ENCODE assay signal across 9 cellular contexts in genomic region chr4:159946983-159947645, GRCh38.
A peak's percentile ranks its signal among the peaks of the same experiment; 100 is the strongest.
DNase-seq lines count a peak whose midpoint lies in the region; ATAC-seq and TF ChIP-seq lines count a peak whose summit lies in the region.
"Had no signal": no experiment of that assay in that cellular context is flagged by ENCODE, and none has a peak within 500 bp of the region (broad histone marks: within the 10 kb centered on the region; RNA-seq: fewer than 3 reads in every experiment).

No MANE protein-coding gene starts in this region.

- TF ChIP-seq EP300 in gastroesophageal sphincter (IDR thresholded peaks at IDR 0.05) (no peak), stomach (IDR thresholded peaks at IDR 0.05) (no peak)

- no peak overlapping the region for H3K27ac ChIP-seq in gastroesophageal sphincter
- no peak overlapping the region for H3K27ac ChIP-seq in stomach
- H3K27ac ChIP-seq: parathyroid adenoma had no signal

- CTCF ChIA-PET in Calu3 (lab: Charles Lee): no interaction called here
- CTCF ChIA-PET in activated CD4-positive, alpha-beta memory T cell treated with anti-CD3 and anti-CD28 coated beads for 36 hours (lab: Charles Lee): interaction anchor here (0.6 to 1.7 kb wide), 2 partner anchors 10 to 100 kb away, joined by 3 to 6 read pairs; no protein-coding TSS in a partner anchor

- H3K27me3 Mint-ChIP-seq in Calu3 (ENCODE audit: unreplicated experiment): no peaks in the 10 kb centered on the region
- H3K27me3 Mint-ChIP-seq in activated CD4-positive, alpha-beta memory T cell treated with anti-CD3 and anti-CD28 coated beads for 36 hours: no peaks in the 10 kb centered on the region
- H3K27me3 Mint-ChIP-seq in activated T-helper 17 cell treated with anti-CD3 and anti-CD28 coated beads, Interleukin-2, amount 50 U/mL, for 72 hours: no peaks in the 10 kb centered on the region

- H3K9me3 Mint-ChIP-seq in Calu3 (ENCODE audit: low read depth, unreplicated experiment): no peaks in the 10 kb centered on the region
- no peaks in the 10 kb centered on the region for H3K9me3 Mint-ChIP-seq in activated CD4-positive, alpha-beta memory T cell treated with anti-CD3 and anti-CD28 coated beads for 36 hours
- no peaks in the 10 kb centered on the region for H3K9me3 Mint-ChIP-seq in activated T-helper 17 cell treated with anti-CD3 and anti-CD28 coated beads, Interleukin-2, amount 50 U/mL, for 72 hours

- H3K9me3 ChIP-seq in gastroesophageal sphincter (no peaks in the 10 kb centered on the region), stomach (no peaks in the 10 kb centered on the region)

- no peak overlapping the region for H3K27ac Mint-ChIP-seq in Calu3 (ENCODE audit: unreplicated experiment)
- H3K27ac Mint-ChIP-seq in activated CD4-positive, alpha-beta memory T cell treated with anti-CD3 and anti-CD28 coated beads for 36 hours: no peak overlapping the region
- no peak overlapping the region for H3K27ac Mint-ChIP-seq in activated T-helper 17 cell treated with anti-CD3 and anti-CD28 coated beads, Interleukin-2, amount 50 U/mL, for 72 hours

- H3K4me1 ChIP-seq in gastroesophageal sphincter (no peaks in the 10 kb centered on the region), stomach (peaks cover 0 to 7% (median 0%) of the 10 kb centered on the region in 4 donors)
- H3K4me1 ChIP-seq: parathyroid adenoma had no signal

- H3K4me3 ChIP-seq in LNCaP clone FGC (ENCODE audit: low read depth, low read length) (no peak overlapping the region), gastroesophageal sphincter (no peak overlapping the region), stomach (no peak overlapping the region)

- POLR2A ChIA-PET in activated CD4-positive, alpha-beta memory T cell treated with anti-CD3 and anti-CD28 coated beads for 36 hours (lab: Charles Lee): no interaction called here

- BruUV-seq in Calu3 (replicated peaks; lab: Mats Ljungman, UMichigan): no TSS peak

- no peak overlapping the region for H3K4me3 Mint-ChIP-seq in Calu3 (ENCODE audit: low read depth, unreplicated experiment)
- no peak overlapping the region for H3K4me3 Mint-ChIP-seq in activated CD4-positive, alpha-beta memory T cell treated with anti-CD3 and anti-CD28 coated beads for 36 hours
- no peak overlapping the region for H3K4me3 Mint-ChIP-seq in activated T-helper 17 cell treated with anti-CD3 and anti-CD28 coated beads, Interleukin-2, amount 50 U/mL, for 72 hours

- WGBS in gastroesophageal sphincter (ENCODE audit: low coverage in 1 of 2), 2 donors: 42% methylated on average over 5 of the region's 5 CpGs
- 21 to 36% (median 25%) methylated on average over 5 of the region's 5 CpGs for WGBS in stomach, 5 donors

- H3K36me3 ChIP-seq in gastroesophageal sphincter (no peaks in the 10 kb centered on the region), stomach (no peaks in the 10 kb centered on the region)

- TF ChIP-seq CTCF in Calu3 (IDR thresholded peaks at IDR 0.05; ENCODE audit: unreplicated experiment) (peak; percentile 23), LNCaP clone FGC (IDR thresholded peaks at IDR 0.05; ENCODE audit: control insufficient read depth, extremely low read depth, insufficient read depth) (peak; percentile 66), gastroesophageal sphincter (IDR thresholded peaks at IDR 0.05) (peak in 3 of 4 experiments; percentile 24 to 55 (median 25)), stomach (IDR thresholded peaks at IDR 0.05) (peak in 4 of 7 experiments; percentile 21 to 54 (median 44))

- intact Hi-C loops in Calu3 (cut with micrococcal nuclease; ENCODE audit: unreplicated experiment): loop anchor here (1.0 to 10.0 kb wide), 4 partner anchors 182 to 460 kb away; no protein-coding TSS in a partner anchor
- intact Hi-C loops in stomach (cut with DNase I; ENCODE audit: low total_unique reads): no loop called here
- intact Hi-C loops in activated CD4-positive, alpha-beta memory T cell treated with anti-CD3 and anti-CD28 coated beads for 36 hours (cut with micrococcal nuclease): no loop called here

- H3K36me3 Mint-ChIP-seq in Calu3 (ENCODE audit: insufficient read depth, unreplicated experiment): no peaks in the 10 kb centered on the region
- no peaks in the 10 kb centered on the region for H3K36me3 Mint-ChIP-seq in activated CD4-positive, alpha-beta memory T cell treated with anti-CD3 and anti-CD28 coated beads for 36 hours
- no peaks in the 10 kb centered on the region for H3K36me3 Mint-ChIP-seq in activated T-helper 17 cell treated with anti-CD3 and anti-CD28 coated beads, Interleukin-2, amount 50 U/mL, for 72 hours (ENCODE audit: low read depth)

- H3K27me3 ChIP-seq in gastroesophageal sphincter (no peaks in the 10 kb centered on the region), stomach (no peaks in the 10 kb centered on the region)

- H3K4me1 Mint-ChIP-seq in Calu3 (ENCODE audit: low read depth, unreplicated experiment): no peaks in the 10 kb centered on the region
- H3K4me1 Mint-ChIP-seq in activated CD4-positive, alpha-beta memory T cell treated with anti-CD3 and anti-CD28 coated beads for 36 hours (ENCODE audit: low read depth): no peaks in the 10 kb centered on the region
- no peaks in the 10 kb centered on the region for H3K4me1 Mint-ChIP-seq in activated T-helper 17 cell treated with anti-CD3 and anti-CD28 coated beads, Interleukin-2, amount 50 U/mL, for 72 hours

- DNase-seq in Calu3 (no peak), LNCaP clone FGC (ENCODE audit: low read depth) (peak; percentile 78), SKM-1 treated with dmso at 0.1 percent for 144 hours (lab: John Stamatoyannopoulos, UW; ENCODE audit: unreplicated experiment) (peak; percentile 46), stomach (no peak)
- DNase-seq in activated CD4-positive, alpha-beta memory T cell treated with anti-CD3 and anti-CD28 coated beads for 36 hours: no peak

- no peak for TF ChIP-seq POLR2A in gastroesophageal sphincter (IDR thresholded peaks at IDR 0.05)
- no peak for TF ChIP-seq POLR2A in stomach (IDR thresholded peaks at IDR 0.05)

- ATAC-seq in GM21390 (IDR thresholded peaks at IDR 0.05; ENCODE audit: unreplicated experiment): peak; percentile 70
- ATAC-seq in gastroesophageal sphincter: no peak
- ATAC-seq in activated T-helper 17 cell treated with anti-CD3 and anti-CD28 coated beads, Interleukin-2, amount 50 U/mL, for 72 hours (replicated peaks): no peak

Comparison
In these comparisons a context has a peak if more than half of its experiments do, and no peak if none do; other contexts are left out.
1. DNase-seq: peak in LNCaP clone FGC (single experiment) and SKM-1 treated with dmso at 0.1 percent for 144 hours (single experiment); none in Calu3 (single experiment), stomach (single experiment) and activated CD4-positive, alpha-beta memory T cell treated with anti-CD3 and anti-CD28 coated beads for 36 hours (single experiment).
2. Peak in every context shown above with its lines, with median percentiles within 50 percentile points of each other: CTCF ChIP-seq.